Comparison of ENCODE assay signal across 24 cellular contexts in the genomic region with DNA sequence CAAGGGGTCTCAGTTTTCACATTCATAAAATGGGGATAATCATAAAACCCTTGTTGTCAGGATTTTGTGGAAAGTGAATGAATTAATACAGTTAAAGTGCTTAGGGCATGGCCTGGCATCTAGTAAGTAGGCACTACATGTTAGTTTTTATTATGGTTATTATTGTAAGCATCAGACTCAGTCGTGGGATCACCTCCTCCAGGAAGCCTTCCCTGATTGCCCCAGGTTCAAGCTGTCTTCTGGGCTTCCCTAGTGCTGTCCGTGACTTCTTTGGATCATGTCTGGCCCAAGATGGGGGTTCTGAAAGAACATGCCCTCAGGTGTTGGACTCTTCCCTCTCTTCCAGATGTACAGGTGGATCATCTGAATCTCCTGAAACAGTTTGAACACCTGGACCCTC. TPM values are rescaled to one million over a fixed set of nuclear protein-coding genes. Genes with fewer than 3 reads are reported as not detected.
DNase-seq lines count a peak whose midpoint lies in the region; ATAC-seq, FAIRE-seq and TF ChIP-seq lines count a peak whose summit lies in the region.
"Had no signal": no experiment of that assay in that cellular context is flagged by ENCODE, and none has a peak within 500 bp of the region (broad histone marks: within the 10 kb centered on the region; RNA-seq: fewer than 3 reads in every experiment).

No MANE protein-coding gene starts in this region.

- TF ChIP-seq POLR2A in heart left ventricle (IDR thresholded peaks at IDR 0.05) (no peak), K562 (conservative IDR thresholded peaks at IDR 0.05) (no peak)

- CTCF ChIA-PET in K562 (lab: Yijun Ruan, JAX; ENCODE audit: low intra/inter-chr PET ratio) = no interaction called here

- peaks cover 10% of the 10 kb centered on the region; the same call in 1 of the 2 replicates for H3F3A ChIP-seq in DOHH2 (ENCODE audit: control insufficient read depth, insufficient read depth)

- 0 out of 2 replicates have a peak overlapping the region, but pooled peaks have one; percentile 67 for H3K4me2 ChIP-seq in DOHH2 (ENCODE audit: low read length)
- H3K4me2 ChIP-seq in K562 (ENCODE audit: insufficient read depth, low read length) = no peak overlapping the region
- H3K4me2 ChIP-seq: BLaER1 treated with 17β-estradiol and CSF1 and Interleukin-3, amounts not matched to agents 10 nM and 100 nM had no signal

- TF ChIP-seq CTCF in left ventricle myocardium inferior (IDR thresholded peaks at IDR 0.05; ENCODE audit: borderline replicate concordance) (no peak), heart left ventricle (IDR thresholded peaks at IDR 0.05) (no peak), DOHH2 (IDR thresholded peaks at IDR 0.05; ENCODE audit: low read depth, low read length, poor library complexity, severe bottlenecking) (no peak), K562 (IDR thresholded peaks at IDR 0.05 in 2 of 3, conservative IDR thresholded peaks at IDR 0.05 in 1 of 3; ENCODE audit: insufficient read depth in 2 of 3, low read depth in 1 of 3, low read length in 3 of 3) (no peak)

- H3K9me1 ChIP-seq in K562 (ENCODE audit: control insufficient read depth, insufficient read depth, low read length) = no peaks in the 10 kb centered on the region

- H3K4me1 ChIP-seq in left ventricle myocardium inferior = peaks cover 29% of the 10 kb centered on the region
- H3K4me1 ChIP-seq in heart left ventricle = peaks cover 0 to 15% (median 7%) of the 10 kb centered on the region in 12 donors
- H3K4me1 ChIP-seq in DOHH2 (ENCODE audit: control insufficient read depth, low read length) = peaks cover 42% of the 10 kb centered on the region
- H3K4me1 ChIP-seq in K562 (replicated peaks in 1 of 2; ENCODE audit: control insufficient read depth in 2 of 2, insufficient read depth in 2 of 2, low read length in 2 of 2) = peaks cover 0 to 10% of the 10 kb centered on the region in 2 experiments; a peak in 2 of 5 replicates
- H3K4me1 ChIP-seq: BE2C, HAP-1 had no signal

- no peak overlapping the region for H3K4me3 ChIP-seq in left ventricle myocardium inferior
- no peak overlapping the region for H3K4me3 ChIP-seq in heart left ventricle
- H3K4me3 ChIP-seq in DOHH2 (ENCODE audit: low read length) = no peak overlapping the region
- no peak overlapping the region for H3K4me3 ChIP-seq in K562
- H3K4me3 ChIP-seq: BLaER1 treated with 17β-estradiol and CSF1 and Interleukin-3, amounts not matched to agents 10 nM and 100 nM; HAP-1 had no signal

- intact Hi-C loops in left ventricle myocardium inferior (cut with micrococcal nuclease) = no loop called here
- intact Hi-C loops in heart left ventricle (cut with DNase I) = loop anchor here in 2 of 10 donors (5.0 kb wide), 1 partner anchor 41 kb away; a partner anchor contains a TSS
- intact Hi-C loops in K562 (cut with micrococcal nuclease) = no loop called here

- no peak for DNase-seq in left ventricle myocardium inferior
- no peak for DNase-seq in heart left ventricle
- peak in 1 of 4 experiments; percentile 5 for DNase-seq in K562 (ENCODE audit: extremely low read depth in 1 of 4, low spot score in 3 of 4)
- no peak for DNase-seq in NCI-H748 treated with DMSO at 0.1 percent for 48 hours (lab: John Stamatoyannopoulos, UW)
- no peak for DNase-seq in NCI-H146 treated with DMSO at 0.1 percent for 48 hours (lab: John Stamatoyannopoulos, UW; ENCODE audit: unreplicated experiment)
- DNase-seq in NCI-H2171 treated with DMSO at 0.1 percent for 48 hours (lab: John Stamatoyannopoulos, UW) = no peak
- DNase-seq: ACHN; AML-193; BE2C; CD4-positive, alpha-beta T cell; CD8-positive, alpha-beta memory T cell; DMS53; DMS79 treated with DMSO at 0.1 percent for 48 hours; GDM1; GOT3 had no signal

- in situ Hi-C loops in K562 (cut with MboI) = no loop called here

- ATAC-seq in heart left ventricle = no peak
- ATAC-seq in K562 = no peak

- TF ChIP-seq EP300 in K562 (IDR thresholded peaks at IDR 0.05; ENCODE audit: low read length) = no peak

- H3K27me3 ChIP-seq in left ventricle myocardium inferior (ENCODE audit: low read depth) = no peaks in the 10 kb centered on the region
- H3K27me3 ChIP-seq in heart left ventricle = no peaks in the 10 kb centered on the region
- H3K27me3 ChIP-seq in DOHH2 (ENCODE audit: control insufficient read depth, low read length) = no peaks in the 10 kb centered on the region
- H3K27me3 ChIP-seq in K562 (ENCODE audit: control insufficient read depth in 2 of 2, insufficient read depth in 2 of 2, low read length in 2 of 2) = no peaks in the 10 kb centered on the region
- H3K27me3 ChIP-seq: BE2C; BLaER1 treated with 17β-estradiol and CSF1 and Interleukin-3, amounts not matched to agents 10 nM and 100 nM had no signal

- no peak for FAIRE-seq in K562 (lab: Jason Lieb, UNC)
- FAIRE-seq: A204.1, GM12891, GM18507, H54 had no signal

- H3K9ac ChIP-seq in K562 (ENCODE audit: insufficient read depth in 1 of 2, low read depth in 2 of 2, low read length in 2 of 2) = 0 out of 4 replicates have a peak overlapping the region, but pooled peaks of 1 of the 2 experiments have one; percentile 22
- H3K9ac ChIP-seq: BLaER1 treated with 17β-estradiol and CSF1 and Interleukin-3, amounts not matched to agents 10 nM and 100 nM had no signal

- H3K27ac ChIP-seq in left ventricle myocardium inferior (replicated peaks) (peak overlapping the region; percentile 76), heart left ventricle (no peak overlapping the region), DOHH2 (ENCODE audit: low read depth, low read length) (peak overlapping the region; percentile 28), K562 (ENCODE audit: extremely low read depth, low read depth, low read length) (no peak overlapping the region)
- H3K27ac ChIP-seq: 22Rv1; BLaER1 treated with 17β-estradiol and CSF1 and Interleukin-3, amounts not matched to agents 10 nM and 100 nM had no signal

- BruUV-seq in K562 (replicated peaks; lab: Mats Ljungman, UMichigan) = no TSS peak

- TF ChIP-seq RAD21 in K562 (CRISPR knock-in tag; conservative IDR thresholded peaks at IDR 0.05 in 1 of 2, IDR thresholded peaks at IDR 0.05 in 1 of 2) = no peak

- H3K9me2 ChIP-seq in DOHH2 (replicated peaks; ENCODE audit: control insufficient read depth, low read length) = no peaks in the 10 kb centered on the region

- 89 to 95% (median 92%) methylated on average over 2 of the region's 2 CpGs for WGBS in heart left ventricle, 4 donors
- WGBS in K562 (ENCODE audit: insufficient coverage, low coverage, missing lambda C conversion rate) = 77% methylated on average over 2 of the region's 2 CpGs

- no peak overlapping the region for H2AFZ ChIP-seq in K562 (ENCODE audit: low read depth, low read length)

- no peaks in the 10 kb centered on the region for H3K9me3 ChIP-seq in left ventricle myocardium inferior (replicated peaks)
- H3K9me3 ChIP-seq in heart left ventricle = no peaks in the 10 kb centered on the region
- no peaks in the 10 kb centered on the region for H3K9me3 ChIP-seq in DOHH2 (ENCODE audit: control insufficient read depth, insufficient read depth, low read length)
- no peaks in the 10 kb centered on the region for H3K9me3 ChIP-seq in K562 (replicated peaks; ENCODE audit: control insufficient read depth, insufficient read depth, low read depth, low read length)
- H3K9me3 ChIP-seq: BE2C; BLaER1 treated with 17β-estradiol and CSF1 and Interleukin-3, amounts not matched to agents 10 nM and 100 nM; HAP-1 had no signal

- peaks cover 96% of the 10 kb centered on the region for H3K36me3 ChIP-seq in left ventricle myocardium inferior
- H3K36me3 ChIP-seq in heart left ventricle = peaks cover 0 to 98% (median 97%) of the 10 kb centered on the region in 9 donors
- H3K36me3 ChIP-seq in DOHH2 (ENCODE audit: control insufficient read depth, low read length) = peaks cover 61% of the 10 kb centered on the region
- H3K36me3 ChIP-seq in K562 (ENCODE audit: control insufficient read depth, insufficient read depth, low read length) = peaks cover 88% of the 10 kb centered on the region

- POLR2A ChIA-PET in K562 (lab: Yijun Ruan, JAX) = interaction anchor here (0.7 to 2.1 kb wide), 4 partner anchors 8 to 56 kb away, joined by 3 to 5 read pairs (median 4); no protein-coding TSS in a partner anchor

- H3K79me2 ChIP-seq in DOHH2 (ENCODE audit: control insufficient read depth, low read length) (peaks cover 5% of the 10 kb centered on the region), K562 (ENCODE audit: control insufficient read depth, insufficient read depth, low read length) (no peaks in the 10 kb centered on the region)

- H4K20me1 ChIP-seq in DOHH2 (ENCODE audit: control insufficient read depth, insufficient read depth, low read depth, low read length) (no peaks in the 10 kb centered on the region), K562 (replicated peaks; ENCODE audit: control insufficient read depth, insufficient read depth, low read length) (no peaks in the 10 kb centered on the region)

RNA-seq across cellular contexts. Expression of a gene that starts 10.7 kb away (rescaled TPM):
- 221 TPM for total RNA-seq in left ventricle myocardium inferior
- total RNA-seq in heart left ventricle = 100 to 1,000 TPM; 200 to 428 (median 286) TPM
- 100 to 1,000 TPM; 179 to 384 TPM for polyA plus RNA-seq in heart left ventricle
- 137 and 349 TPM in 2 replicates for total RNA-seq in K562 (2011; cell fraction: chromatin; rRNA removed; ENCODE audit: low replicate concordance)
- 313 and 352 TPM in 2 replicates for total RNA-seq in K562 (2011; cell fraction: nucleolus; rRNA removed)
- total RNA-seq in K562 (2011; cell fraction: nucleoplasm; rRNA removed) = 274 and 285 TPM in 2 replicates
- total RNA-seq in K562 (2014; rRNA removed) = 102 and 111 TPM in 2 replicates
- 25.5 and 42.5 TPM in 2 replicates for total RNA-seq in K562 (2014; rRNA removed; fragmentation: Illumina TruSeq; extraction: Trizol)
- total RNA-seq in K562 (2015; rRNA removed; fragmentation: Illumina TruSeq; extraction: Trizol) = 71.7 and 82.4 TPM in 2 replicates
- 138 and 153 TPM in 2 replicates for total RNA-seq in K562 (2021)
- polyA plus RNA-seq in K562 (2011; rRNA removed) = 59.3 and 117 TPM in 2 replicates
- 120 and 173 TPM in 2 replicates for polyA plus RNA-seq in K562 (2011; cell fraction: cytosol; rRNA removed)
- 155 and 191 TPM in 2 replicates for polyA plus RNA-seq in K562 (2011; cell fraction: nucleus; rRNA removed)
- polyA plus RNA-seq in K562 (2012) = 146 and 236 TPM in 2 replicates
- polyA plus RNA-seq in K562 (2014; fragmentation: Illumina TruSeq; extraction: Trizol) = 87.6 and 141 TPM in 2 replicates
- polyA plus RNA-seq in K562 (2014; fragmentation: Nextera tagmentation; extraction: Ambion mirVana) = 1 to 10 TPM; 3.1 to 5.3 TPM
- 133 and 139 TPM in 2 replicates for polyA plus RNA-seq in K562 (2014; rRNA removed)
- polyA minus RNA-seq in K562 (2011; rRNA and poly(A)+ RNA removed) = 33.7 and 41.4 TPM in 2 replicates
- 54.1 and 89.7 TPM in 2 replicates for polyA minus RNA-seq in K562 (2011; cell fraction: cytosol; rRNA and poly(A)+ RNA removed)
- polyA minus RNA-seq in K562 (2011; cell fraction: nucleus; rRNA and poly(A)+ RNA removed) = 35.5 and 49.4 TPM in 2 replicates

RNA-seq across cellular contexts. Expression of a gene that starts 12.3 kb away (rescaled TPM):
- total RNA-seq in left ventricle myocardium inferior (0.55 TPM), heart left ventricle (1 to 10 TPM in 1 of 9 donors, under 1 TPM in 5, not detected in 3; 0.21 to 1.1 (median 0.32) TPM), K562 (2014; rRNA removed) (0.05 TPM in 1 of 2 replicates, not detected in the other), K562 (2014; rRNA removed; fragmentation: Illumina TruSeq; extraction: Trizol) (0.07 TPM in 1 of 2 replicates, not detected in the other), K562 (2015; rRNA removed; fragmentation: Illumina TruSeq; extraction: Trizol) (0.11 TPM in 2 replicates), K562 (2021) (0.89 and 1.5 TPM in 2 replicates)
- polyA plus RNA-seq in heart left ventricle (under 1 TPM in 1 of 2 donors, not detected in 1; 0.26 TPM), K562 (2011; rRNA removed) (0.25 and 1.4 TPM in 2 replicates), K562 (2014; fragmentation: Illumina TruSeq; extraction: Trizol) (0.15 and 0.19 TPM in 2 replicates), K562 (2014; fragmentation: Nextera tagmentation; extraction: Ambion mirVana) (under 1 TPM in 1 of 2 experiments, not detected in 1; 0.18 TPM), K562 (2014; rRNA removed) (0.38 and 1.1 TPM in 2 replicates)
- total RNA-seq in K562 (2011; cell fraction: chromatin; rRNA removed; ENCODE audit: low replicate concordance) = 0.46 and 1.5 TPM in 2 replicates
- 1.2 and 1.7 TPM in 2 replicates for total RNA-seq in K562 (2011; cell fraction: nucleolus; rRNA removed)
- 0.53 and 2.4 TPM in 2 replicates for total RNA-seq in K562 (2011; cell fraction: nucleoplasm; rRNA removed)
- polyA plus RNA-seq in K562 (2011; cell fraction: cytosol; rRNA removed) = 0.49 and 1.2 TPM in 2 replicates
- polyA plus RNA-seq in K562 (2011; cell fraction: nucleus; rRNA removed) = 0.37 and 2.6 TPM in 2 replicates
- polyA plus RNA-seq in K562 (2012) = 0.53 and 0.68 TPM in 2 replicates
- polyA minus RNA-seq in K562 (2011; rRNA and poly(A)+ RNA removed) = 0.53 and 0.90 TPM in 2 replicates
- polyA minus RNA-seq in K562 (2011; cell fraction: cytosol; rRNA and poly(A)+ RNA removed) = 2.3 TPM in 1 of 2 replicates, not detected in the other
- 0.78 TPM in 1 of 2 replicates, not detected in the other for polyA minus RNA-seq in K562 (2011; cell fraction: nucleus; rRNA and poly(A)+ RNA removed)
- total RNA-seq: CD4-positive, alpha-beta T cell; CD8-positive, alpha-beta memory T cell had no signal
- polyA plus RNA-seq: CD14-positive monocyte; CD8-positive, alpha-beta memory T cell had no signal

RNA-seq across cellular contexts. Expression of a gene that starts 22.7 kb away (rescaled TPM):
- total RNA-seq in left ventricle myocardium inferior (not detected), heart left ventricle (under 1 TPM in 1 of 9 donors, not detected in 8; 0.49 TPM), K562 (2014; rRNA removed) (1.1 and 1.5 TPM in 2 replicates), K562 (2014; rRNA removed; fragmentation: Illumina TruSeq; extraction: Trizol) (0.44 and 0.51 TPM in 2 replicates), K562 (2015; rRNA removed; fragmentation: Illumina TruSeq; extraction: Trizol) (0.76 and 1.2 TPM in 2 replicates), K562 (2021) (1.6 and 2.1 TPM in 2 replicates)
- polyA plus RNA-seq in heart left ventricle (under 1 TPM in 1 of 2 donors, not detected in 1; 0.15 TPM), K562 (2011; rRNA removed) (1.9 and 4.2 TPM in 2 replicates), K562 (2014; fragmentation: Illumina TruSeq; extraction: Trizol) (0.37 and 1.2 TPM in 2 replicates), K562 (2014; fragmentation: Nextera tagmentation; extraction: Ambion mirVana) (under 1 TPM; 0.41 to 0.87 TPM), K562 (2014; rRNA removed) (1.3 and 1.6 TPM in 2 replicates)
- total RNA-seq in K562 (2011; cell fraction: chromatin; rRNA removed; ENCODE audit: low replicate concordance) = 1.4 and 2.3 TPM in 2 replicates
- total RNA-seq in K562 (2011; cell fraction: nucleolus; rRNA removed) = 1.7 and 2.7 TPM in 2 replicates
- 0.99 and 1.0 TPM in 2 replicates for total RNA-seq in K562 (2011; cell fraction: nucleoplasm; rRNA removed)
- 4.5 and 4.6 TPM in 2 replicates for polyA plus RNA-seq in K562 (2011; cell fraction: cytosol; rRNA removed)
- polyA plus RNA-seq in K562 (2011; cell fraction: nucleus; rRNA removed) = 3.6 and 5.2 TPM in 2 replicates
- polyA plus RNA-seq in K562 (2012) = 2.2 and 4.5 TPM in 2 replicates
- polyA minus RNA-seq in K562 (2011; rRNA and poly(A)+ RNA removed) = 0.25 and 0.45 TPM in 2 replicates
- polyA minus RNA-seq in K562 (2011; cell fraction: cytosol; rRNA and poly(A)+ RNA removed) = 2.7 TPM in 1 of 2 replicates, not detected in the other
- polyA minus RNA-seq in K562 (2011; cell fraction: nucleus; rRNA and poly(A)+ RNA removed) = 0.81 and 1.6 TPM in 2 replicates

RNA-seq across cellular contexts. Expression of a gene that starts 38.6 kb away (rescaled TPM):
- total RNA-seq in left ventricle myocardium inferior (76.4 TPM), heart left ventricle (10 to 100 TPM; 51.7 to 88.2 (median 62.6) TPM), K562 (2014; rRNA removed) (59.1 and 87.0 TPM in 2 replicates), K562 (2014; rRNA removed; fragmentation: Illumina TruSeq; extraction: Trizol) (37.8 and 44.0 TPM in 2 replicates), K562 (2015; rRNA removed; fragmentation: Illumina TruSeq; extraction: Trizol) (34.8 and 35.5 TPM in 2 replicates), K562 (2021) (64.8 and 67.4 TPM in 2 replicates)
- polyA plus RNA-seq in heart left ventricle (100 to 1,000 TPM in 1 of 2 donors, 10 to 100 TPM in 1; 86.6 to 181 TPM), K562 (2011; rRNA removed) (38.1 and 60.9 TPM in 2 replicates), K562 (2014; fragmentation: Illumina TruSeq; extraction: Trizol) (67.6 and 73.7 TPM in 2 replicates), K562 (2014; fragmentation: Nextera tagmentation; extraction: Ambion mirVana) (1 to 10 TPM in 1 of 2 experiments, under 1 TPM in 1; 0.42 to 1.3 TPM), K562 (2014; rRNA removed) (55.7 and 77.6 TPM in 2 replicates)
- 91.7 and 166 TPM in 2 replicates for total RNA-seq in K562 (2011; cell fraction: chromatin; rRNA removed; ENCODE audit: low replicate concordance)
- total RNA-seq in K562 (2011; cell fraction: nucleolus; rRNA removed) = 117 and 129 TPM in 2 replicates
- 102 and 128 TPM in 2 replicates for total RNA-seq in K562 (2011; cell fraction: nucleoplasm; rRNA removed)
- polyA plus RNA-seq in K562 (2011; cell fraction: cytosol; rRNA removed) = 32.7 and 34.1 TPM in 2 replicates
- polyA plus RNA-seq in K562 (2011; cell fraction: nucleus; rRNA removed) = 82.3 and 88.1 TPM in 2 replicates
- polyA plus RNA-seq in K562 (2012) = 62.3 and 136 TPM in 2 replicates
- polyA minus RNA-seq in K562 (2011; rRNA and poly(A)+ RNA removed) = 26.6 and 38.8 TPM in 2 replicates
- 24.1 and 29.0 TPM in 2 replicates for polyA minus RNA-seq in K562 (2011; cell fraction: cytosol; rRNA and poly(A)+ RNA removed)
- 33.5 and 61.9 TPM in 2 replicates for polyA minus RNA-seq in K562 (2011; cell fraction: nucleus; rRNA and poly(A)+ RNA removed)

RNA-seq across cellular contexts. Expression of a gene that starts 42.4 kb away (rescaled TPM):
- 24.7 TPM for total RNA-seq in left ventricle myocardium inferior
- 10 to 100 TPM in 8 of 9 donors, 1 to 10 TPM in 1; 7.5 to 66.9 (median 24.8) TPM for total RNA-seq in heart left ventricle
- 10 to 100 TPM; 28.6 to 32.0 TPM for polyA plus RNA-seq in heart left ventricle
- 22.1 and 56.7 TPM in 2 replicates for total RNA-seq in K562 (2011; cell fraction: chromatin; rRNA removed; ENCODE audit: low replicate concordance)
- 27.5 and 39.4 TPM in 2 replicates for total RNA-seq in K562 (2011; cell fraction: nucleolus; rRNA removed)
- 22.7 and 27.9 TPM in 2 replicates for total RNA-seq in K562 (2011; cell fraction: nucleoplasm; rRNA removed)
- 17.0 and 20.1 TPM in 2 replicates for total RNA-seq in K562 (2014; rRNA removed)
- 3.3 and 4.4 TPM in 2 replicates for total RNA-seq in K562 (2014; rRNA removed; fragmentation: Illumina TruSeq; extraction: Trizol)
- total RNA-seq in K562 (2015; rRNA removed; fragmentation: Illumina TruSeq; extraction: Trizol) = 5.2 and 5.6 TPM in 2 replicates
- 27.2 and 30.8 TPM in 2 replicates for total RNA-seq in K562 (2021)
- 13.4 and 25.1 TPM in 2 replicates for polyA plus RNA-seq in K562 (2011; rRNA removed)
- 20.5 and 26.0 TPM in 2 replicates for polyA plus RNA-seq in K562 (2011; cell fraction: cytosol; rRNA removed)
- 33.6 and 37.4 TPM in 2 replicates for polyA plus RNA-seq in K562 (2011; cell fraction: nucleus; rRNA removed)
- 17.0 and 29.2 TPM in 2 replicates for polyA plus RNA-seq in K562 (2012)
- 11.4 and 18.4 TPM in 2 replicates for polyA plus RNA-seq in K562 (2014; fragmentation: Illumina TruSeq; extraction: Trizol)
- under 1 TPM; 0.07 to 0.31 TPM for polyA plus RNA-seq in K562 (2014; fragmentation: Nextera tagmentation; extraction: Ambion mirVana)
- 22.0 and 23.5 TPM in 2 replicates for polyA plus RNA-seq in K562 (2014; rRNA removed)
- 2.8 and 3.5 TPM in 2 replicates for polyA minus RNA-seq in K562 (2011; rRNA and poly(A)+ RNA removed)
- 10.6 and 15.0 TPM in 2 replicates for polyA minus RNA-seq in K562 (2011; cell fraction: cytosol; rRNA and poly(A)+ RNA removed)
- polyA minus RNA-seq in K562 (2011; cell fraction: nucleus; rRNA and poly(A)+ RNA removed) = 8.1 and 13.7 TPM in 2 replicates

Comparison
In these comparisons a context has a peak if more than half of its experiments do, and no peak if none do; other contexts are left out.
1. H3K27ac ChIP-seq: peak in left ventricle myocardium inferior (single experiment) and DOHH2 (single experiment); none in heart left ventricle (0 of 12) and K562 (single experiment).